In the genomic region with DNA sequence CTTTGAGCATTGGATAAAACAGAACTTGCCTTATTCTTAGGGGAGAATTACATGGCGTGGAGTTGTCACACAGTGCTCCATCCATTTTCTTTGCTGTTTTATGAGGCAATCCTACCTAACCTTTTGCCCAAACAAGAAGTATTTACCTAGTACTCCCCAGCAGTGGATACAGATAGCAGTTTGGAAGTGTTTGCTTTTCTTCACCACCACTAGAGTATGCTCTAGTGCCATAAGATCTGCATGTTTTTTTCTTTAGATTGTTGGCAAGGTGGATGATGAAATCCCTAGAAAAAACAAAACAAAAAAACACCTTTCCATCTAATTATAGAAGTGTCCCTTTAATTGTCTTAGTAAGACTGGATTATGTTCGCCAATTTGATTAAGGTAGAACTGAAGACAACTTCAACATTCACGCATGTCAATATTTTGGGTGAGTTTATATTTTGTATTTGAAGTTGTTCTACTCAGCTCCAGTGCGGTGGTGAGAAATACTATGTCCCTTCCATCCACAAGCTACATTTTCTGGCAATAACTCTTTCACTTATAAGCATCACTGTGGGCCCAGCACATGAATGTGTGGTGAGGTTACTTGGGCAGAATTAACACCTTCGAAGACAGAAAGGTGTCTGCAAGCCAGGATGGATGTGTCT, we compare ENCODE assay signal across 8 cellular contexts. TPM values are rescaled to one million over a fixed set of nuclear protein-coding genes. Genes with fewer than 3 reads are reported as not detected.
A peak's percentile ranks its signal among the peaks of the same experiment; 100 is the strongest.
DNase-seq lines count a peak whose midpoint lies in the region; ATAC-seq and TF ChIP-seq lines count a peak whose summit lies in the region.

No MANE protein-coding gene starts in this region.

- no peaks in the 10 kb centered on the region for H3K36me3 Mint-ChIP-seq in activated T-cell treated with anti-CD3 and anti-CD28 coated beads, Interleukin-2, amount 50 U/mL, for 24 hours (ENCODE audit: low read depth)
- H3K36me3 Mint-ChIP-seq in T-helper 2 cell treated with Interferon-gamma antibody and Interleukin-4, amounts not matched to agents 5 μg/mL and 100 μg/mL, for 36 hours (ENCODE audit: low read depth), result no peaks in the 10 kb centered on the region

- H3K4me1 ChIP-seq in right lobe of liver, result peaks cover 0 to 3% (median 0%) of the 10 kb centered on the region in 4 donors

- no peak overlapping the region for H3K27ac Mint-ChIP-seq in activated T-cell treated with anti-CD3 and anti-CD28 coated beads, Interleukin-2, amount 50 U/mL, for 24 hours
- H3K27ac Mint-ChIP-seq in T-helper 2 cell treated with Interferon-gamma antibody and Interleukin-4, amounts not matched to agents 5 μg/mL and 100 μg/mL, for 36 hours, result no peak overlapping the region

- DNase-seq in GM10266 (ENCODE audit: extremely low spot score) (no peak), NCI-H1436 (lab: John Stamatoyannopoulos, UW) (peak; percentile 45), amniotic epithelial cell (ENCODE audit: low read depth) (peak; percentile 44), right lobe of liver (no peak), posterior vena cava (ENCODE audit: low spot score) (no peak), RPMI8226 (no peak)
- DNase-seq in activated T-cell treated with anti-CD3 and anti-CD28 coated beads, Interleukin-2, amount 50 U/mL, for 24 hours, result no peak
- no peak for DNase-seq in T-helper 2 cell treated with Interferon-gamma antibody and Interleukin-4, amounts not matched to agents 5 μg/mL and 100 μg/mL, for 36 hours (ENCODE audit: low spot score)

- WGBS in right lobe of liver (ENCODE audit: insufficient coverage, low coverage, low lambda C conversion rate, missing lambda C conversion rate), result 43% methylated on average over 5 of the region's 5 CpGs

- H3K36me3 ChIP-seq in right lobe of liver, result no peaks in the 10 kb centered on the region

- TF ChIP-seq POLR2A in right lobe of liver (IDR thresholded peaks at IDR 0.05), result no peak

- H3K9me3 ChIP-seq in right lobe of liver, result no peaks in the 10 kb centered on the region

- H3K27ac ChIP-seq in right lobe of liver, result no peak overlapping the region

- H3K4me3 Mint-ChIP-seq in activated T-cell treated with anti-CD3 and anti-CD28 coated beads, Interleukin-2, amount 50 U/mL, for 24 hours, result no peak overlapping the region
- H3K4me3 Mint-ChIP-seq in T-helper 2 cell treated with Interferon-gamma antibody and Interleukin-4, amounts not matched to agents 5 μg/mL and 100 μg/mL, for 36 hours, result no peak overlapping the region

- H3K9me3 Mint-ChIP-seq in activated T-cell treated with anti-CD3 and anti-CD28 coated beads, Interleukin-2, amount 50 U/mL, for 24 hours, result no peaks in the 10 kb centered on the region
- no peaks in the 10 kb centered on the region for H3K9me3 Mint-ChIP-seq in T-helper 2 cell treated with Interferon-gamma antibody and Interleukin-4, amounts not matched to agents 5 μg/mL and 100 μg/mL, for 36 hours

- ATAC-seq in right lobe of liver, result peak; percentile 99 to 100 (median 99)

- intact Hi-C loops in right lobe of liver (cut with DNase I) (no loop called here), posterior vena cava (cut with DNase I) (no loop called here)

- H3K27me3 Mint-ChIP-seq in activated T-cell treated with anti-CD3 and anti-CD28 coated beads, Interleukin-2, amount 50 U/mL, for 24 hours, result peaks cover 38% of the 10 kb centered on the region
- peaks cover 8% of the 10 kb centered on the region for H3K27me3 Mint-ChIP-seq in T-helper 2 cell treated with Interferon-gamma antibody and Interleukin-4, amounts not matched to agents 5 μg/mL and 100 μg/mL, for 36 hours (ENCODE audit: low read depth)

- H3K4me1 Mint-ChIP-seq in activated T-cell treated with anti-CD3 and anti-CD28 coated beads, Interleukin-2, amount 50 U/mL, for 24 hours (ENCODE audit: low read depth), result no peaks in the 10 kb centered on the region
- no peaks in the 10 kb centered on the region for H3K4me1 Mint-ChIP-seq in T-helper 2 cell treated with Interferon-gamma antibody and Interleukin-4, amounts not matched to agents 5 μg/mL and 100 μg/mL, for 36 hours (ENCODE audit: low read depth)

- TF ChIP-seq CTCF in GM10266 (IDR thresholded peaks at IDR 0.05; ENCODE audit: control insufficient read depth, insufficient read depth, low read depth, missing control alignments) (peak; percentile 42), right lobe of liver (IDR thresholded peaks at IDR 0.05) (peak; percentile 49 to 76 (median 67))

- H3K27me3 ChIP-seq in right lobe of liver, result no peaks in the 10 kb centered on the region

- H3K4me3 ChIP-seq in right lobe of liver, result no peak overlapping the region

RNA-seq across cellular contexts. Expression of gene TMEM260, which starts 23.6 kb away (rescaled TPM):
- 10 to 100 TPM; 10.0 to 14.9 (median 11.5) TPM for total RNA-seq in right lobe of liver
- 10 to 100 TPM; 12.5 to 13.3 TPM for total RNA-seq in posterior vena cava

Comparison
In these comparisons a context has a peak if more than half of its experiments do, and no peak if none do; other contexts are left out.
1. DNase-seq: peak in NCI-H1436 (single experiment) and amniotic epithelial cell (single experiment); none in GM10266 (single experiment), right lobe of liver (0 of 3), activated T-cell treated with anti-CD3 and anti-CD28 coated beads, Interleukin-2, amount 50 U/mL, for 24 hours (single experiment), posterior vena cava (single experiment), T-helper 2 cell treated with Interferon-gamma antibody and Interleukin-4, amounts not matched to agents 5 μg/mL and 100 μg/mL, for 36 hours (single experiment) and RPMI8226 (single experiment).